ENCODE assay signal across 26 cellular contexts in the genomic region with DNA sequence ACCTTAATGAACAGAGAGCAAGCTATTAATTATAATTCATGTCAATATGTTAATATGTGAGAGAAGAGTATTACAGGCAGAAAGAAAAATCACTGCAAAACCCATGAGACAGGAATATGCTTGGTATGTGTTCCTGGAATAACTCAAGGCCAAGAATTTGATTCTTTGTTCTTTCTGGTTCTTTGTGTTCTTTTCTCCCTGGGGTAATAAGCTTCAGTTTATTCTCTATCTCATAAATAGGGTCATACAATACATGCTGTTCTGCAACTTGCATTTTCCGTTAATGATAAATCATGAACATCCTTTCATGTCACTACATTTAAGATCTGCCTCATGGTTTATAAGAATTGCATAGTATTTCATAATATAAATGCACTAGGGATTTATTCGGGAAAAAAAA.
"Had no signal": no experiment of that assay in that cellular context is flagged by ENCODE, and none has a peak within 500 bp of the region (broad histone marks: within the 10 kb centered on the region; RNA-seq: fewer than 3 reads in every experiment).

No MANE protein-coding gene starts in this region.

- H3K27ac ChIP-seq: brain microvascular endothelial cell, epithelial cell of prostate, left ventricle myocardium inferior, thoracic aorta, uterus had no signal

- ATAC-seq: activated T-cell treated with anti-CD3 and anti-CD28 coated beads, Interleukin-2, amount 50 U/mL, for 4 hours; activated T-helper 17 cell treated with anti-CD3 and anti-CD28 coated beads, Interleukin-2, amount 50 U/mL, for 72 hours; mucosa of descending colon; natural killer cell treated with Interleukin-12 subunit alpha and Interleukin-12 subunit beta and Interleukin-15 and Interleukin-18, amount 100 ng/mL, for 72 hours; right cardiac atrium; stimulated activated naive CD8-positive, alpha-beta T cell treated with anti-CD3 and anti-CD28 coated beads, Interleukin-15, Interleukin-2, amounts not matched to agents 100 U/mL and 50 U/mL, for 24 hours had no signal

- H3K4me1 ChIP-seq: left ventricle myocardium inferior, uterus had no signal

- H3K36me3 ChIP-seq: brain microvascular endothelial cell, left ventricle myocardium inferior, thoracic aorta, uterus had no signal

- DNase-seq: activated CD4-positive, alpha-beta memory T cell treated with anti-CD3 and anti-CD28 coated beads, Interleukin-2, amount 10 ng/mL, durations not matched to agents 7 days and 5 days; activated CD4-positive, alpha-beta T cell treated with anti-CD3 and anti-CD28 coated beads for 1 hour; activated CD4-positive, alpha-beta T cell treated with anti-CD3 and anti-CD28 coated beads, Interleukin-2, amount 10 ng/mL, durations not matched to agents 7 days and 5 days; activated CD8-positive, alpha-beta memory T cell treated with anti-CD3 and anti-CD28 coated beads, Interleukin-2, amount 50 U/mL, for 48 hours; activated gamma-delta T cell treated with Interleukin-2 at 50 U/mL for 16 hours; activated naive CD4-positive, alpha-beta T cell treated with anti-CD3 and anti-CD28 coated beads, Interleukin-2, amount 50 U/mL, for 16 hours; activated T-cell treated with anti-CD3 and anti-CD28 coated beads, Interleukin-2, amount 50 U/mL, for 4 hours; aorta; brain microvascular endothelial cell; caudate nucleus; foreskin melanocyte; islet precursor cell; left ventricle myocardium inferior; mesendoderm; mucosa of descending colon; right cardiac atrium; stimulated activated CD4-positive, alpha-beta T cell treated with anti-CD3 and anti-CD28 coated beads, Interleukin-4, amount 100 ng/mL, for 1 hour; stimulated activated naive CD8-positive, alpha-beta T cell treated with anti-CD3 and anti-CD28 coated beads, Interleukin-15, Interleukin-2, amounts not matched to agents 100 U/mL and 50 U/mL, for 24 hours; T-helper 9 cell; trophoblast cell; uterus had no signal

- H3K4me3 ChIP-seq: left ventricle myocardium inferior, lung, mucosa of descending colon, thoracic aorta, uterus had no signal

- H3K9me3 ChIP-seq: left ventricle myocardium inferior, mucosa of descending colon, thoracic aorta, uterus had no signal

- H3K27me3 ChIP-seq: brain microvascular endothelial cell, uterus had no signal
